In genomic region chr1:25267288-25268142, GRCh38 we compare ENCODE assay signal across 8 cellular contexts. TPM values are rescaled to one million over a fixed set of nuclear protein-coding genes. Genes with fewer than 3 reads are reported as not detected.
A peak's percentile ranks its signal among the peaks of the same experiment; 100 is the strongest.
DNase-seq lines count a peak whose midpoint lies in the region; ATAC-seq and TF ChIP-seq lines count a peak whose summit lies in the region.
"Not testable (repeated sequence)": the region's sequence is repeated elsewhere in the genome, so short reads cannot be mapped to it uniquely, and the experiment has no call there.

No MANE protein-coding gene starts in this region.

- not testable (repeated sequence) for H3K79me1 ChIP-seq in H9 (ENCODE audit: insufficient read depth, low read depth, low read length, poor library complexity, severe bottlenecking)

- H3T11ph ChIP-seq in H9 (ENCODE audit: low read length): not testable (repeated sequence)

- not testable (repeated sequence) for H3K23me2 ChIP-seq in H9 (ENCODE audit: insufficient read length, low read depth, low read length, poor library complexity, severe bottlenecking)

- H3K27me3 ChIP-seq in H9 (ENCODE audit: insufficient read depth, low read length); Karpas-422 (ENCODE audit: low read length); esophagus squamous epithelium: not testable (repeated sequence)

- H3K4me1 ChIP-seq in H9 (ENCODE audit: insufficient read depth, low read length): not testable (repeated sequence)
- H3K4me1 ChIP-seq in Karpas-422 (ENCODE audit: low read length): peaks cover 11% of the 10 kb centered on the region
- peaks cover 0 to 14% (median 0%) of the 10 kb centered on the region in 3 donors for H3K4me1 ChIP-seq in esophagus squamous epithelium

- H3K4me2 ChIP-seq in H9 (ENCODE audit: insufficient read depth, insufficient read length, low read length): not testable (repeated sequence)
- peak overlapping the region; percentile 70 for H3K4me2 ChIP-seq in Karpas-422 (ENCODE audit: low read depth, low read length, poor library complexity, severe bottlenecking)

- not testable (repeated sequence) for H3K27ac ChIP-seq in H9 (ENCODE audit: insufficient read length, low read depth, low read length)
- H3K27ac ChIP-seq in Karpas-422 (ENCODE audit: low read length) (peak overlapping the region; percentile 49), esophagus squamous epithelium (peak overlapping the region; percentile 82 to 95 (median 90))

- H2AK5ac ChIP-seq in H9 (ENCODE audit: insufficient read length, low read length): not testable (repeated sequence)

- not testable (repeated sequence) for H3K9me3 Mint-ChIP-seq in H9; activated T-helper 17 cell treated with anti-CD3 and anti-CD28 coated beads, Interleukin-2, amount 50 U/mL, for 72 hours; nephron progenitor cell; stimulated activated memory B cell treated with anti-CD40 and anti-IgM and Interleukin-4, amounts not matched to agents 10 μg/mL and 1 μg/mL and 100 μg/mL, for 72 hours

- not testable (repeated sequence) for H3K14ac ChIP-seq in H9 (ENCODE audit: insufficient read depth, low read length)

- not testable (repeated sequence) for H3K9me2 ChIP-seq in Karpas-422 (replicated peaks; ENCODE audit: insufficient read depth, low read length)

- not testable (repeated sequence) for H2AFZ ChIP-seq in H9 (ENCODE audit: low read length)
- H2AFZ ChIP-seq in Karpas-422 (ENCODE audit: low read length): peak overlapping the region; percentile 98; the same call in 1 of the 2 replicates

- not testable (repeated sequence) for H4K5ac ChIP-seq in H9 (ENCODE audit: insufficient read length, low read depth, low read length)

- not testable (repeated sequence) for H3K23ac ChIP-seq in H9 (ENCODE audit: insufficient read length, low read depth, low read length)

- H3K4me3 ChIP-seq in Karpas-422 (ENCODE audit: low read length): peak overlapping the region; percentile 62
- peak overlapping the region; percentile 45 to 63 (median 59) for H3K4me3 ChIP-seq in esophagus squamous epithelium

- H3K4me3 Mint-ChIP-seq in H9 (peak overlapping the region; percentile 59 to 73), nephron progenitor cell (peak overlapping the region; percentile 74)
- H3K4me3 Mint-ChIP-seq in activated T-helper 17 cell treated with anti-CD3 and anti-CD28 coated beads, Interleukin-2, amount 50 U/mL, for 72 hours: peak overlapping the region; percentile 87
- H3K4me3 Mint-ChIP-seq in stimulated activated memory B cell treated with anti-CD40 and anti-IgM and Interleukin-4, amounts not matched to agents 10 μg/mL and 1 μg/mL and 100 μg/mL, for 72 hours: peak overlapping the region; percentile 78

- H2BK120ac ChIP-seq in H9 (ENCODE audit: low read depth, low read length, poor library complexity, severe bottlenecking): not testable (repeated sequence)

- H3K27ac Mint-ChIP-seq in H9, nephron progenitor cell: not testable (repeated sequence)
- H3K27ac Mint-ChIP-seq in activated T-helper 17 cell treated with anti-CD3 and anti-CD28 coated beads, Interleukin-2, amount 50 U/mL, for 72 hours: peak overlapping the region; percentile 86
- H3K27ac Mint-ChIP-seq in stimulated activated memory B cell treated with anti-CD40 and anti-IgM and Interleukin-4, amounts not matched to agents 10 μg/mL and 1 μg/mL and 100 μg/mL, for 72 hours: peak overlapping the region; percentile 85

- not testable (repeated sequence) for H4K20me1 ChIP-seq in H9 (ENCODE audit: control insufficient read depth, insufficient read depth, insufficient read length); Karpas-422 (ENCODE audit: insufficient read depth, low read depth, low read length)

- peaks cover 0 to 15% (median 8%) of the 10 kb centered on the region in 3 experiments; a peak in 4 of 7 replicates for H3K36me3 Mint-ChIP-seq in H9 (ENCODE audit: insufficient read depth in 1 of 3, low read depth in 3 of 3)
- not testable (repeated sequence) for H3K36me3 Mint-ChIP-seq in activated T-helper 17 cell treated with anti-CD3 and anti-CD28 coated beads, Interleukin-2, amount 50 U/mL, for 72 hours (ENCODE audit: low read depth); nephron progenitor cell (ENCODE audit: low read depth); stimulated activated memory B cell treated with anti-CD40 and anti-IgM and Interleukin-4, amounts not matched to agents 10 μg/mL and 1 μg/mL and 100 μg/mL, for 72 hours

- H3K18ac ChIP-seq in H9 (ENCODE audit: insufficient read length, low read depth, low read length): not testable (repeated sequence)

- H2BK15ac ChIP-seq in H9 (ENCODE audit: low read depth, low read length): not testable (repeated sequence)

- H3K27me3 Mint-ChIP-seq in H9 (ENCODE audit: low read depth); activated T-helper 17 cell treated with anti-CD3 and anti-CD28 coated beads, Interleukin-2, amount 50 U/mL, for 72 hours; stimulated activated memory B cell treated with anti-CD40 and anti-IgM and Interleukin-4, amounts not matched to agents 10 μg/mL and 1 μg/mL and 100 μg/mL, for 72 hours: not testable (repeated sequence)
- H3K27me3 Mint-ChIP-seq in nephron progenitor cell (ENCODE audit: low read depth, poor library complexity): peaks cover 26% of the 10 kb centered on the region

- not testable (repeated sequence) for H3K36me3 ChIP-seq in Karpas-422 (ENCODE audit: insufficient read depth, low read length); esophagus squamous epithelium

- H3K9ac ChIP-seq in H9 (ENCODE audit: extremely low read depth, insufficient read length, low read length): not testable (repeated sequence)
- peak overlapping the region; percentile 66 for H3K9ac ChIP-seq in Karpas-422 (ENCODE audit: low read length)

- H3K79me2 ChIP-seq in H9 (ENCODE audit: insufficient read depth, low read length); Karpas-422 (ENCODE audit: low read length): not testable (repeated sequence)

- TF ChIP-seq CTCF in H9 (conservative IDR thresholded peaks at IDR 0.05); nephron progenitor cell (IDR thresholded peaks at IDR 0.05): not testable (repeated sequence)
- peak in 1 of 6 experiments; percentile 22 for TF ChIP-seq CTCF in esophagus squamous epithelium (IDR thresholded peaks at IDR 0.05)

- intact Hi-C loops in esophagus squamous epithelium (cut with DNase I): not testable (repeated sequence)

- not testable (repeated sequence) for H4K91ac ChIP-seq in H9 (ENCODE audit: insufficient read length, low read depth, low read length)

- not testable (repeated sequence) for H4K8ac ChIP-seq in H9 (replicated peaks; ENCODE audit: insufficient read length, low read depth, low read length)

- not testable (repeated sequence) for H2BK12ac ChIP-seq in H9 (ENCODE audit: insufficient read length, low read depth, low read length)

- peak; percentile 84 for ATAC-seq in activated T-helper 17 cell treated with anti-CD3 and anti-CD28 coated beads, Interleukin-2, amount 50 U/mL, for 72 hours (replicated peaks)
- peak; percentile 89 for ATAC-seq in stimulated activated memory B cell treated with anti-CD40 and anti-IgM and Interleukin-4, amounts not matched to agents 10 μg/mL and 1 μg/mL and 100 μg/mL, for 72 hours

- WGBS in H9 (ENCODE audit: extremely low coverage, insufficient read length, low lambda C conversion rate): no CpG with 5 or more reads among the region's 56 CpGs
- 0% methylated on average over 1 of the region's 56 CpGs; no CpG with 5 or more reads in 1 of the 2 donors for WGBS in esophagus squamous epithelium, 2 donors

- not testable (repeated sequence) for H3K9me3 ChIP-seq in H9 (ENCODE audit: control insufficient read depth, low read depth, low read length); Karpas-422 (ENCODE audit: low read length); esophagus squamous epithelium

- not testable (repeated sequence) for H3K56ac ChIP-seq in H9 (ENCODE audit: insufficient read length, low read depth, low read length)

- TF ChIP-seq POLR2A in esophagus squamous epithelium (IDR thresholded peaks at IDR 0.05): peak in 2 of 4 donors; percentile 12 to 66

- peak; percentile 84 for DNase-seq in EH (ENCODE audit: low read depth)
- DNase-seq in H9: peak; percentile 70
- DNase-seq in Karpas-422: peak; percentile 94
- peak; percentile 23 to 38 for DNase-seq in SHP77 (lab: John Stamatoyannopoulos, UW)
- DNase-seq in esophagus squamous epithelium (lab: John Stamatoyannopoulos, UW): peak; percentile 5
- peak; percentile 78 for DNase-seq in nephron progenitor cell

- not testable (repeated sequence) for H2BK20ac ChIP-seq in H9 (ENCODE audit: low read depth, low read length, poor library complexity, severe bottlenecking)

- not testable (repeated sequence) for H3K4ac ChIP-seq in H9 (ENCODE audit: low read depth, low read length)

- peaks cover 17 to 23% of the 10 kb centered on the region in 2 experiments for H3K4me1 Mint-ChIP-seq in H9
- H3K4me1 Mint-ChIP-seq in activated T-helper 17 cell treated with anti-CD3 and anti-CD28 coated beads, Interleukin-2, amount 50 U/mL, for 72 hours; nephron progenitor cell: not testable (repeated sequence)
- peaks cover 10% of the 10 kb centered on the region for H3K4me1 Mint-ChIP-seq in stimulated activated memory B cell treated with anti-CD40 and anti-IgM and Interleukin-4, amounts not matched to agents 10 μg/mL and 1 μg/mL and 100 μg/mL, for 72 hours

- H2BK5ac ChIP-seq in H9 (ENCODE audit: insufficient read length, low read length): not testable (repeated sequence)

RNA-seq across cellular contexts. Expression of gene RHD, which starts 4.8 kb away (rescaled TPM):
- total RNA-seq in H9 (2021) (1.3 and 1.6 TPM in 2 replicates), esophagus squamous epithelium (not detected)
- 0.26 TPM in 1 of 2 replicates, not detected in the other for total RNA-seq in Karpas-422 (2014; rRNA removed; shearing (Covaris generic); ENCODE audit: low replicate concordance)
- under 1 TPM in 1 of 2 donors, not detected in 1; 0.11 TPM for total RNA-seq in activated T-helper 17 cell treated with anti-CD3 and anti-CD28 coated beads, Interleukin-2, amount 50 U/mL, for 72 hours

RNA-seq across cellular contexts. Expression of gene RSRP1, which starts 20.3 kb away (rescaled TPM):
- 51.9 and 55.1 TPM in 2 replicates for total RNA-seq in H9 (2021)
- total RNA-seq in Karpas-422 (2014; rRNA removed; shearing (Covaris generic); ENCODE audit: low replicate concordance): 151 and 155 TPM in 2 replicates
- total RNA-seq in activated T-helper 17 cell treated with anti-CD3 and anti-CD28 coated beads, Interleukin-2, amount 50 U/mL, for 72 hours: 100 to 1,000 TPM; 120 to 228 TPM
- total RNA-seq in esophagus squamous epithelium: 10 to 100 TPM; 31.4 to 99.8 (median 51.0) TPM

RNA-seq across cellular contexts. Expression of gene SYF2, which starts 35.2 kb away (rescaled TPM):
- total RNA-seq in H9 (2021) (34.4 and 36.5 TPM in 2 replicates), esophagus squamous epithelium (10 to 100 TPM; 14.5 to 53.2 (median 37.1) TPM)
- total RNA-seq in Karpas-422 (2014; rRNA removed; shearing (Covaris generic); ENCODE audit: low replicate concordance): 57.4 and 62.6 TPM in 2 replicates
- total RNA-seq in activated T-helper 17 cell treated with anti-CD3 and anti-CD28 coated beads, Interleukin-2, amount 50 U/mL, for 72 hours: 10 to 100 TPM; 39.1 to 46.1 TPM

Comparison
In these comparisons a context has a peak if more than half of its experiments do, and no peak if none do; other contexts are left out.
1. DNase-seq: peak in every context shown above with its lines; median percentile 94 in Karpas-422; 84 in EH; 78 in nephron progenitor cell; 70 in H9; 30 in SHP77; 5 in esophagus squamous epithelium.